8 cellular contexts compared by ENCODE assay signal in the genomic region with DNA sequence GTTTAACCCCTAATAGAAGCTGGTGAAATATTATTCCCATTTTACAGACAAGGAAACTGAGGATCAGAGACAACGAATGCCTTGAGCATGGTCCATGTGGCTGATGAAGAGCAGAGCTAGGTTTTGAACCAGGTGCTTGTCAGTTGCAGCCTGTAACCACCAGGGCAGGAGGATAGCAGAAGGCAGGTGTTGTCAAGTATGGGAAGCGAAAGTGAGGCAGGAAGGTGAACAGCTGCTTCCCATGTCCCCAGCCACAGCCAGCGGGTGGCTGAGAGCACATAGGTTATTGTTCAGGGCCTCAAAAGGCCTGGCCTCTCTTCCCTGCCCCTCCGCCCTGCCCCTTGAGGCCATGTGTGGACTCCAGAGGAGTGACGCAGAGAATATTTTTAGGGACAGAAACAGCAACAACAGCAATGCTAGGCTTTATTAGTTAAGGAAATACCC. TPM values are rescaled to one million over a fixed set of nuclear protein-coding genes. Genes with fewer than 3 reads are reported as not detected.
DNase-seq lines count a peak whose midpoint lies in the region; ATAC-seq and TF ChIP-seq lines count a peak whose summit lies in the region.

No MANE protein-coding gene starts in this region.

- no peak for TF ChIP-seq CTCF in GM10266 (IDR thresholded peaks at IDR 0.05; ENCODE audit: control insufficient read depth, insufficient read depth, low read depth, missing control alignments)
- no peak for TF ChIP-seq CTCF in GM20000 (IDR thresholded peaks at IDR 0.05; ENCODE audit: extremely low read depth, missing control alignments)
- peak; percentile 21 for TF ChIP-seq CTCF in chondrocyte (IDR thresholded peaks at IDR 0.05)
- no peak for TF ChIP-seq CTCF in CD14-positive monocyte (IDR thresholded peaks at IDR 0.05)

- DNase-seq in GM10266 (ENCODE audit: extremely low spot score) = peak; percentile 82
- DNase-seq in GM20000 (ENCODE audit: low spot score) = peak; percentile 86
- DNase-seq in chondrocyte (ENCODE audit: low spot score) = no peak
- DNase-seq in stimulated activated CD4-positive, alpha-beta T cell treated with anti-CD3 and anti-CD28 coated beads, Interleukin-4, amount 100 ng/mL, for 1 hour = no peak
- DNase-seq in stimulated activated CD4-positive, alpha-beta T cell treated with anti-CD3 and anti-CD28 coated beads, Interleukin-1b, Interleukin-23, amount 100 ng/mL, for 48 hours = no peak
- DNase-seq in stimulated activated naive CD8-positive, alpha-beta T cell treated with anti-CD3 and anti-CD28 coated beads, Interleukin-15, Interleukin-2, amounts not matched to agents 100 U/mL and 50 U/mL, for 24 hours = no peak
- DNase-seq in CD14-positive monocyte (ENCODE audit: low spot score) = no peak

- H3K36me3 Mint-ChIP-seq in chondrocyte (ENCODE audit: low read depth) (no peaks in the 10 kb centered on the region), CD14-positive monocyte (no peaks in the 10 kb centered on the region)

- peaks cover 23% of the 10 kb centered on the region for H3K27me3 Mint-ChIP-seq in chondrocyte (ENCODE audit: low read depth)
- peaks cover 3 to 10% (median 9%) of the 10 kb centered on the region in 3 donors for H3K27me3 Mint-ChIP-seq in CD14-positive monocyte (ENCODE audit: low read depth in 3 of 3)

- H3K9me3 Mint-ChIP-seq in chondrocyte (ENCODE audit: low read depth) (no peaks in the 10 kb centered on the region), CD14-positive monocyte (peaks cover 0 to 9% (median 4%) of the 10 kb centered on the region in 7 donors)

- ATAC-seq in HG03442 (IDR thresholded peaks at IDR 0.05; ENCODE audit: unreplicated experiment) = peak; percentile 68
- ATAC-seq in stimulated activated naive CD8-positive, alpha-beta T cell treated with anti-CD3 and anti-CD28 coated beads, Interleukin-15, Interleukin-2, amounts not matched to agents 100 U/mL and 50 U/mL, for 24 hours = no peak

- H3K27ac Mint-ChIP-seq in chondrocyte (ENCODE audit: unreplicated experiment) (no peak overlapping the region), CD14-positive monocyte (no peak overlapping the region)

- intact Hi-C loops in CD14-positive monocyte (cut with micrococcal nuclease) = loop anchor here in 1 of 2 donors (5.0 kb wide), 1 partner anchor 46 kb away; no protein-coding TSS in a partner anchor

- peaks cover 6% of the 10 kb centered on the region for H3K4me1 Mint-ChIP-seq in chondrocyte (ENCODE audit: low read depth)
- H3K4me1 Mint-ChIP-seq in CD14-positive monocyte = peaks cover 28% of the 10 kb centered on the region

- no peak overlapping the region for H3K4me3 Mint-ChIP-seq in chondrocyte (ENCODE audit: unreplicated experiment)
- no peak overlapping the region for H3K4me3 Mint-ChIP-seq in CD14-positive monocyte

RNA-seq across cellular contexts. Expression of a gene that starts 39.6 kb away (rescaled TPM):
- total RNA-seq in chondrocyte = 0.41 TPM in 1 of 3 replicates, not detected in the others
- polyA plus RNA-seq in CD14-positive monocyte = not detected

Comparison
In these comparisons a context has a peak if more than half of its experiments do, and no peak if none do; other contexts are left out.
1. DNase-seq: peak in GM10266 (single experiment) and GM20000 (single experiment); none in chondrocyte (single experiment), stimulated activated CD4-positive, alpha-beta T cell treated with anti-CD3 and anti-CD28 coated beads, Interleukin-4, amount 100 ng/mL, for 1 hour (single experiment), stimulated activated CD4-positive, alpha-beta T cell treated with anti-CD3 and anti-CD28 coated beads, Interleukin-1b, Interleukin-23, amount 100 ng/mL, for 48 hours (single experiment), stimulated activated naive CD8-positive, alpha-beta T cell treated with anti-CD3 and anti-CD28 coated beads, Interleukin-15, Interleukin-2, amounts not matched to agents 100 U/mL and 50 U/mL, for 24 hours (single experiment) and CD14-positive monocyte (single experiment).